Comparison of ENCODE assay signal across 8 cellular contexts in genomic region chr1:31065310-31066217, GRCh38. TPM values are rescaled to one million over a fixed set of nuclear protein-coding genes. Genes with fewer than 3 reads are reported as not detected.
DNase-seq lines count a peak whose midpoint lies in the region; ATAC-seq and TF ChIP-seq lines count a peak whose summit lies in the region.

Gene PUM1, minus strand, starts transcription at chr1:31065717. Its CDS starts 6,151 bp downstream, at chr1:31059566.

- H3K36me3 ChIP-seq in BJ (ENCODE audit: control insufficient read depth, insufficient read depth, low read length): no peaks in the 10 kb centered on the region

- peaks cover 22% of the 10 kb centered on the region for H3K4me1 Mint-ChIP-seq in activated CD4-positive, alpha-beta T cell treated with anti-CD3 and anti-CD28 coated beads, Interleukin-2, amount 10 ng/mL, durations not matched to agents 24 days and 14 days

- intact Hi-C loops in activated CD4-positive, alpha-beta T cell treated with anti-CD3 and anti-CD28 coated beads, Interleukin-2, amount 10 ng/mL, durations not matched to agents 24 days and 14 days (cut with micrococcal nuclease): loop anchor here (1.0 to 10.0 kb wide), 6 partner anchors 11 to 1589 kb away; partner anchors contain the start of genes RBBP4, SNRNP40, ZBTB8OS and ZCCHC17

- peak within 1 kb of the TSS; percentile 95 for H3K4me3 Mint-ChIP-seq in activated CD4-positive, alpha-beta T cell treated with anti-CD3 and anti-CD28 coated beads, Interleukin-2, amount 10 ng/mL, durations not matched to agents 24 days and 14 days

- H3K27me3 ChIP-seq in BJ (ENCODE audit: control insufficient read depth, insufficient read depth, low read length): no peaks in the 10 kb centered on the region

- H3K27ac ChIP-seq in coronary artery: peak within 1 kb of the TSS; percentile 91 to 93

- H3K36me3 Mint-ChIP-seq in activated CD4-positive, alpha-beta T cell treated with anti-CD3 and anti-CD28 coated beads, Interleukin-2, amount 10 ng/mL, durations not matched to agents 24 days and 14 days (ENCODE audit: low read depth): peaks cover 26% of the 10 kb centered on the region

- CTCF ChIA-PET in BJ (lab: Yijun Ruan, JAX): interaction anchor here (0.6 to 2.0 kb wide), 3 partner anchors 52 to 280 kb away, joined by 3 to 6 read pairs (median 4); no protein-coding TSS in a partner anchor

- TF ChIP-seq CTCF in BJ (IDR thresholded peaks at IDR 0.05; ENCODE audit: insufficient read depth, low read depth, low read length) (no peak), coronary artery (IDR thresholded peaks at IDR 0.05) (no peak)

- DNase-seq in BJ (ENCODE audit: low read depth) (peak; percentile 69), GM19240 (ENCODE audit: insufficient read length, low spot score) (peak; percentile 83), NCI-H526 (lab: John Stamatoyannopoulos, UW) (peak; percentile 100), coronary artery (ENCODE audit: low spot score) (peak; percentile 99), left kidney (ENCODE audit: low read depth, low spot score) (peak; percentile 100)
- DNase-seq in activated CD4-positive, alpha-beta T cell treated with anti-CD3 and anti-CD28 coated beads, Interleukin-2, amount 10 ng/mL, durations not matched to agents 24 days and 14 days: peak; percentile 99
- peak; percentile 99 for DNase-seq in stimulated activated CD4-positive, alpha-beta T cell treated with anti-CD3 and anti-CD28 coated beads, Interleukin-2, amount 100 ng/mL, for 24 hours

- H3K27ac Mint-ChIP-seq in activated CD4-positive, alpha-beta T cell treated with anti-CD3 and anti-CD28 coated beads, Interleukin-2, amount 10 ng/mL, durations not matched to agents 24 days and 14 days: peak within 1 kb of the TSS; percentile 99

- peak; percentile 93 for ATAC-seq in HG03460 (IDR thresholded peaks at IDR 0.05; ENCODE audit: unreplicated experiment)

- no peaks in the 10 kb centered on the region for H3K9me3 Mint-ChIP-seq in activated CD4-positive, alpha-beta T cell treated with anti-CD3 and anti-CD28 coated beads, Interleukin-2, amount 10 ng/mL, durations not matched to agents 24 days and 14 days

- no peaks in the 10 kb centered on the region for H3K27me3 Mint-ChIP-seq in activated CD4-positive, alpha-beta T cell treated with anti-CD3 and anti-CD28 coated beads, Interleukin-2, amount 10 ng/mL, durations not matched to agents 24 days and 14 days

- POLR2A ChIA-PET in BJ (lab: Charles Lee): no interaction called here

- peak within 1 kb of the TSS; percentile 72 for H3K4me3 ChIP-seq in BJ (ENCODE audit: low read depth, low read length)
- peak within 1 kb of the TSS; percentile 82 for H3K4me3 ChIP-seq in coronary artery

RNA-seq across cellular contexts. Expression of gene PUM1, which starts in this region (rescaled TPM):
- polyA plus RNA-seq in BJ (2011; rRNA removed): 59.4 and 66.9 TPM in 2 replicates
- 191 and 238 TPM in 2 replicates for polyA minus RNA-seq in BJ (2011; rRNA and poly(A)+ RNA removed)
- total RNA-seq in activated CD4-positive, alpha-beta T cell treated with anti-CD3 and anti-CD28 coated beads, Interleukin-2, amount 10 ng/mL, durations not matched to agents 24 days and 14 days: 122 and 132 TPM in 2 replicates

Comparison
In these comparisons a context has a peak if more than half of its experiments do, and no peak if none do; other contexts are left out.
1. Peak in every context shown above with its lines: DNase-seq, ATAC-seq, H3K4me3 ChIP-seq and H3K27ac ChIP-seq.